Comparison of ENCODE assay signal across 8 cellular contexts in genomic region chrX:103063191-103063845, GRCh38. TPM values are rescaled to one million over a fixed set of nuclear protein-coding genes. Genes with fewer than 3 reads are reported as not detected.
DNase-seq lines count a peak whose midpoint lies in the region; ATAC-seq and TF ChIP-seq lines count a peak whose summit lies in the region.

No MANE protein-coding gene starts in this region.

- no peaks in the 10 kb centered on the region for H3K27me3 Mint-ChIP-seq in progenitor cell of endocrine pancreas
- H3K27me3 Mint-ChIP-seq in stimulated activated naive B cell treated with anti-CD40 and anti-IgM and Interleukin-4, amounts not matched to agents 10 μg/mL and 1 μg/mL and 100 μg/mL, for 72 hours, result peaks cover 18 to 28% of the 10 kb centered on the region in 2 donors

- peak; percentile 67 for ATAC-seq in RWPE2 (ENCODE audit: low read depth)
- ATAC-seq in stimulated activated naive B cell treated with anti-CD40 and anti-IgM and Interleukin-4, amounts not matched to agents 10 μg/mL and 1 μg/mL and 100 μg/mL, for 72 hours (replicated peaks), result no peak
- no peak for ATAC-seq in HG02884 (IDR thresholded peaks at IDR 0.05; ENCODE audit: unreplicated experiment)

- H3K36me3 ChIP-seq in cardiac muscle cell (no peaks in the 10 kb centered on the region), RWPE2 (ENCODE audit: low read depth) (no peaks in the 10 kb centered on the region)

- peak overlapping the region; percentile 89 for H3K27ac Mint-ChIP-seq in progenitor cell of endocrine pancreas
- no peak overlapping the region for H3K27ac Mint-ChIP-seq in stimulated activated naive B cell treated with anti-CD40 and anti-IgM and Interleukin-4, amounts not matched to agents 10 μg/mL and 1 μg/mL and 100 μg/mL, for 72 hours

- peak overlapping the region; percentile 76 for H3K4me3 Mint-ChIP-seq in progenitor cell of endocrine pancreas (ENCODE audit: low read depth)
- peak overlapping the region in 1 of 2 donors; percentile 62 for H3K4me3 Mint-ChIP-seq in stimulated activated naive B cell treated with anti-CD40 and anti-IgM and Interleukin-4, amounts not matched to agents 10 μg/mL and 1 μg/mL and 100 μg/mL, for 72 hours

- H3K36me3 Mint-ChIP-seq in progenitor cell of endocrine pancreas (ENCODE audit: insufficient read depth), result peaks cover 5% of the 10 kb centered on the region
- no peaks in the 10 kb centered on the region for H3K36me3 Mint-ChIP-seq in stimulated activated naive B cell treated with anti-CD40 and anti-IgM and Interleukin-4, amounts not matched to agents 10 μg/mL and 1 μg/mL and 100 μg/mL, for 72 hours

- H3K4me1 Mint-ChIP-seq in progenitor cell of endocrine pancreas (ENCODE audit: low read depth), result peaks cover 4% of the 10 kb centered on the region
- H3K4me1 Mint-ChIP-seq in stimulated activated naive B cell treated with anti-CD40 and anti-IgM and Interleukin-4, amounts not matched to agents 10 μg/mL and 1 μg/mL and 100 μg/mL, for 72 hours, result peaks cover 2 to 14% of the 10 kb centered on the region in 2 donors

- no peaks in the 10 kb centered on the region for H3K27me3 ChIP-seq in cardiac muscle cell
- H3K27me3 ChIP-seq in RWPE2 (ENCODE audit: insufficient read depth, poor library complexity, severe bottlenecking), result no peaks in the 10 kb centered on the region

- H3K9me3 ChIP-seq in cardiac muscle cell (ENCODE audit: low read depth), result no peaks in the 10 kb centered on the region
- no peaks in the 10 kb centered on the region for H3K9me3 ChIP-seq in RWPE2 (ENCODE audit: severe bottlenecking)

- peak overlapping the region; percentile 28 for H3K27ac ChIP-seq in cardiac muscle cell
- H3K27ac ChIP-seq in RWPE2 (ENCODE audit: poor library complexity, severe bottlenecking), result no peak overlapping the region

- H3K4me1 ChIP-seq in cardiac muscle cell (ENCODE audit: low read depth), result no peaks in the 10 kb centered on the region
- H3K4me1 ChIP-seq in RWPE2 (ENCODE audit: insufficient read depth, poor library complexity, severe bottlenecking), result no peaks in the 10 kb centered on the region

- H3K4me3 ChIP-seq in cardiac muscle cell, result peak overlapping the region; percentile 63
- H3K4me3 ChIP-seq in RWPE2 (ENCODE audit: severe bottlenecking), result peak overlapping the region; percentile 29

- H3K9me3 Mint-ChIP-seq in progenitor cell of endocrine pancreas (ENCODE audit: low read depth), result peaks cover 10% of the 10 kb centered on the region
- H3K9me3 Mint-ChIP-seq in stimulated activated naive B cell treated with anti-CD40 and anti-IgM and Interleukin-4, amounts not matched to agents 10 μg/mL and 1 μg/mL and 100 μg/mL, for 72 hours, result no peaks in the 10 kb centered on the region

- TF ChIP-seq CTCF in cardiac muscle cell (IDR thresholded peaks at IDR 0.05; ENCODE audit: low read depth, low read length) (peak; percentile 8), RWPE2 (IDR thresholded peaks at IDR 0.05; ENCODE audit: poor library complexity, severe bottlenecking) (peak; percentile 16), progenitor cell of endocrine pancreas (IDR thresholded peaks at IDR 0.05; ENCODE audit: unreplicated experiment) (peak; percentile 48)

- DNase-seq in cardiac muscle cell (ENCODE audit: low read depth in 1 of 2, low spot score in 1 of 2) (peak; percentile 54 to 61), cardiac septum (ENCODE audit: low spot score) (no peak), RWPE2 (ENCODE audit: low spot score) (no peak), fibroblast of peridontal ligament (ENCODE audit: extremely low read depth) (peak; percentile 35), progenitor cell of endocrine pancreas (ENCODE audit: low spot score, unreplicated experiment) (peak; percentile 25), T1000 (lab: John Stamatoyannopoulos, UW) (no peak)
- no peak for DNase-seq in stimulated activated naive B cell treated with anti-CD40 and anti-IgM and Interleukin-4, amounts not matched to agents 10 μg/mL and 1 μg/mL and 100 μg/mL, for 72 hours

- intact Hi-C loops in cardiac septum (cut with DNase I), result no loop called here

RNA-seq across cellular contexts. Expression of gene BEX1, which starts 0.7 kb away (rescaled TPM):
- total RNA-seq in cardiac muscle cell (102 and 179 TPM in 2 replicates), cardiac septum (4.1 TPM), progenitor cell of endocrine pancreas (123 and 128 TPM in 2 replicates)
- 96.5 and 166 TPM in 2 replicates for polyA plus RNA-seq in cardiac muscle cell

RNA-seq across cellular contexts. Expression of gene NXF3, which starts 29.6 kb away (rescaled TPM):
- total RNA-seq in cardiac muscle cell (0.27 and 0.46 TPM in 2 replicates), cardiac septum (0.19 TPM), progenitor cell of endocrine pancreas (not detected in 2 replicates)
- polyA plus RNA-seq in cardiac muscle cell, result not detected in 2 replicates

Comparison
In these comparisons a context has a peak if more than half of its experiments do, and no peak if none do; other contexts are left out.
1. DNase-seq: peak in cardiac muscle cell (2 of 2), fibroblast of peridontal ligament (single experiment) and progenitor cell of endocrine pancreas (single experiment); none in cardiac septum (single experiment), RWPE2 (single experiment), stimulated activated naive B cell treated with anti-CD40 and anti-IgM and Interleukin-4, amounts not matched to agents 10 μg/mL and 1 μg/mL and 100 μg/mL, for 72 hours (single experiment) and T1000 (single experiment).
2. RNA of gene BEX1, which starts 0.7 kb away (total RNA-seq): 123 to 128 TPM in progenitor cell of endocrine pancreas and 102 to 179 TPM in cardiac muscle cell; 4.1 TPM in cardiac septum (single experiment); every median in the first group is over 10 times any median in the second.
3. Peak in every context shown above with its lines, with median percentiles within 50 percentile points of each other: CTCF ChIP-seq.